1 cellular context compared by ENCODE assay signal in the genomic region with DNA sequence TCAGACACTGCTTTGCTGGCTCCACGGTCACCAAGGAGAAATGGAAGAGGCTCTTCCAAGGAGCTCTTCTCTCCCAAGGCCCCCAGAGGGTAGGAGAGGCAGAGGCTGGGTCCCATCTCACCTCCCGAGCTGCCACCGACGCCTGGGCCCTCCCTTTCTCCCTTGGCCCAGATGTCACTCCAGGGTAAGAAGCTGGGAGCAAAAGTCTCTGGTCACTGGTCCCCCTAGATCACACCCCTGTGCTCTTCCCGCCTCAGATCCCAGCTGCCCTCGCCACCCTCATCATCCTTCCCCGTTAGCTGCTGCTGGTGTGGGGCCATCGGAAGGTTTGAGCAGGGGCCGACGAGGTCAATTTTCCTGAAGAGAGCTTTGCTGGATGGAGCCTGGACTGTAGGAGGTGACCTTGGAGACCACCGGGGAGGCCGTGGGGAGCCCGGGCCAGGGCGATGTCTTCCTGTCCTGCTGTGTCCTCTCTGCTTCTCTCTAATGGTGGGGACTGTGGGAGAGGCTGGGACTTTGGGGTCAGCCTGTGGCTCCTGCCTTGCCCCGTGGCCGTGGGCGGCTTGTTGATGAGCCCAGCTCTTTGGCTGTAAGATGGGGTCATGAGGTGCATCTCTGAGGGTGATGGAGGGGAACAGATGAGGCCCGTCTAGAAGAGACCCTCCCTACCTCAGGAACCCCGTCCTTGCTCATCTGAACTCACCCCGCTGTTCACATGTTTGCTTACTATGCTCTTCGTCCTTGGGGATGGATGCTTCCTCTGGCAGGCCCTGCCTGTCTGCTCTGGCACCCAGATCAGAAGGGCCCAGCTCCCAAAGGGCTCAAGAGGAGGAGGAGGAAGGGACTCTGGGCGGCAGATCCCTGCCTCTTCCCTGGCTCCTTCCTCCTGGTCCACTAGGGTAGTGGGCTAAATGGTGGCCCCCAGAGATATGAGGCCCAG.
TF ChIP-seq lines count a peak whose summit lies in the region.

No MANE protein-coding gene starts in this region.

TF ChIP-seq in HepG2, 621 proteins besides CTCF, POLR2A, EP300 and RAD21 (continued from another document):
- TF ChIP-seq, protein P1, sequence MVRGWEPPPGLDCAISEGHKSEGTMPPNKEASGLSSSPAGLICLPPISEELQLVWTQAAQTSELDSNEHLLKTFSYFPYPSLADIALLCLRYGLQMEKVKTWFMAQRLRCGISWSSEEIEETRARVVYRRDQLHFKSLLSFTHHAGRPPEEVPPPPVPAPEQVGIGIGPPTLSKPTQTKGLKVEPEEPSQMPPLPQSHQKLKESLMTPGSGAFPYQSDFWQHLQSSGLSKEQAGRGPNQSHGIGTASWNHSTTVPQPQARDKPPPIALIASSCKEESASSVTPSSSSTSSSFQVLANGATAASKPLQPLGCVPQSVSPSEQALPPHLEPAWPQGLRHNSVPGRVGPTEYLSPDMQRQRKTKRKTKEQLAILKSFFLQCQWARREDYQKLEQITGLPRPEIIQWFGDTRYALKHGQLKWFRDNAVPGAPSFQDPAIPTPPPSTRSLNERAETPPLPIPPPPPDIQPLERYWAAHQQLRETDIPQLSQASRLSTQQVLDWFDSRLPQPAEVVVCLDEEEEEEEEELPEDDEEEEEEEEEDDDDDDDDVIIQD (CRISPR knock-in tag; IDR thresholded peaks at IDR 0.05; ENCODE audit: low read depth) = no peak
- TF ChIP-seq, protein P2, sequence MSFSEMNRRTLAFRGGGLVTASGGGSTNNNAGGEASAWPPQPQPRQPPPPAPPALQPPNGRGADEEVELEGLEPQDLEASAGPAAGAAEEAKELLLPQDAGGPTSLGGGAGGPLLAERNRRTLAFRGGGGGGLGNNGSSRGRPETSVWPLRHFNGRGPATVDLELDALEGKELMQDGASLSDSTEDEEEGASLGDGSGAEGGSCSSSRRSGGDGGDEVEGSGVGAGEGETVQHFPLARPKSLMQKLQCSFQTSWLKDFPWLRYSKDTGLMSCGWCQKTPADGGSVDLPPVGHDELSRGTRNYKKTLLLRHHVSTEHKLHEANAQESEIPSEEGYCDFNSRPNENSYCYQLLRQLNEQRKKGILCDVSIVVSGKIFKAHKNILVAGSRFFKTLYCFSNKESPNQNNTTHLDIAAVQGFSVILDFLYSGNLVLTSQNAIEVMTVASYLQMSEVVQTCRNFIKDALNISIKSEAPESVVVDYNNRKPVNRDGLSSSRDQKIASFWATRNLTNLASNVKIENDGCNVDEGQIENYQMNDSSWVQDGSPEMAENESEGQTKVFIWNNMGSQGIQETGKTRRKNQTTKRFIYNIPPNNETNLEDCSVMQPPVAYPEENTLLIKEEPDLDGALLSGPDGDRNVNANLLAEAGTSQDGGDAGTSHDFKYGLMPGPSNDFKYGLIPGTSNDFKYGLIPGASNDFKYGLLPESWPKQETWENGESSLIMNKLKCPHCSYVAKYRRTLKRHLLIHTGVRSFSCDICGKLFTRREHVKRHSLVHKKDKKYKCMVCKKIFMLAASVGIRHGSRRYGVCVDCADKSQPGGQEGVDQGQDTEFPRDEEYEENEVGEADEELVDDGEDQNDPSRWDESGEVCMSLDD (CRISPR knock-in tag; IDR thresholded peaks at IDR 0.05; ENCODE audit: borderline replicate concordance) = 0 out of 2 replicates have a peak, but pooled peaks have one; percentile 32
- TF ChIP-seq SALL1 (CRISPR knock-in tag; IDR thresholded peaks at IDR 0.05) (peak; percentile 31; the same call in 1 of the 2 replicates), ZNF556 (CRISPR knock-in tag; IDR thresholded peaks at IDR 0.05; ENCODE audit: borderline replicate concordance) (no peak), MBD4 (IDR thresholded peaks at IDR 0.05; ENCODE audit: borderline replicate concordance, low read length) (no peak), AHR (CRISPR knock-in tag; IDR thresholded peaks at IDR 0.05) (no peak), ZFX (CRISPR knock-in tag; IDR thresholded peaks at IDR 0.05; ENCODE audit: low read depth) (peak; percentile 53), SMAD1 (CRISPR knock-in tag; IDR thresholded peaks at IDR 0.05; ENCODE audit: borderline replicate concordance, low read depth) (no peak), ZSCAN21 (CRISPR knock-in tag; IDR thresholded peaks at IDR 0.05; ENCODE audit: borderline replicate concordance) (no peak), WIZ (CRISPR knock-in tag; IDR thresholded peaks at IDR 0.05) (no peak), SMYD3 (CRISPR knock-in tag; IDR thresholded peaks at IDR 0.05) (no peak), FOXA3 (CRISPR knock-in tag; IDR thresholded peaks at IDR 0.05) (no peak), ZNF552 (CRISPR knock-in tag; IDR thresholded peaks at IDR 0.05; ENCODE audit: borderline replicate concordance) (no peak), ZNF563 (CRISPR knock-in tag; IDR thresholded peaks at IDR 0.05) (no peak), ZNF629 (CRISPR knock-in tag; conservative IDR thresholded peaks at IDR 0.05) (no peak), NRL (CRISPR knock-in tag; IDR thresholded peaks at IDR 0.05; ENCODE audit: borderline replicate concordance) (peak; percentile 31; the same call in 1 of the 2 replicates), ZFP1 (CRISPR knock-in tag; IDR thresholded peaks at IDR 0.05) (no peak), ZNF263 (CRISPR knock-in tag; IDR thresholded peaks at IDR 0.05) (0 out of 2 replicates have a peak, but pooled peaks have one; percentile 24), LCORL (IDR thresholded peaks at IDR 0.05) (no peak), LCORL (CRISPR knock-in tag; IDR thresholded peaks at IDR 0.05) (no peak; the same call in 1 of the 2 replicates), ZFP62 (CRISPR knock-in tag; IDR thresholded peaks at IDR 0.05) (no peak), IKZF1 (IDR thresholded peaks at IDR 0.05) (no peak), GATAD2A (CRISPR knock-in tag; IDR thresholded peaks at IDR 0.05) (0 out of 2 replicates have a peak, but pooled peaks have one; percentile 23), SNAI1 (CRISPR knock-in tag; IDR thresholded peaks at IDR 0.05; ENCODE audit: borderline replicate concordance) (no peak), ZNF264 (CRISPR knock-in tag; IDR thresholded peaks at IDR 0.05) (no peak), TGIF2 (CRISPR knock-in tag; IDR thresholded peaks at IDR 0.05) (no peak), ELF1 (CRISPR knock-in tag; IDR thresholded peaks at IDR 0.05) (no peak), CCAR2 (optimal IDR thresholded peaks at IDR 0.05; ENCODE audit: low read depth, low read length) (no peak), RXRB (CRISPR knock-in tag; IDR thresholded peaks at IDR 0.05; ENCODE audit: borderline replicate concordance) (no peak), ZNF496 (CRISPR knock-in tag; IDR thresholded peaks at IDR 0.05; ENCODE audit: insufficient replicate concordance) (no peak), ZNF136 (CRISPR knock-in tag; IDR thresholded peaks at IDR 0.05; ENCODE audit: low read depth) (no peak), SMARCE1 (IDR thresholded peaks at IDR 0.05; ENCODE audit: borderline replicate concordance) (no peak), BHLHE40 (IDR thresholded peaks at IDR 0.05; ENCODE audit: low read length) (no peak), NFE2 (CRISPR knock-in tag; IDR thresholded peaks at IDR 0.05) (no peak), PLRG1 (conservative IDR thresholded peaks at IDR 0.05) (no peak), GLI4 (CRISPR knock-in tag; IDR thresholded peaks at IDR 0.05; ENCODE audit: borderline replicate concordance) (0 out of 2 replicates have a peak, but pooled peaks have one; percentile 43), MED8 (CRISPR knock-in tag; IDR thresholded peaks at IDR 0.05; ENCODE audit: insufficient replicate concordance) (no peak), HNRNPUL1 (IDR thresholded peaks at IDR 0.05; ENCODE audit: low read depth, low read length) (no peak), IRF2 (CRISPR knock-in tag; IDR thresholded peaks at IDR 0.05) (no peak), TSC22D2 (CRISPR knock-in tag; IDR thresholded peaks at IDR 0.05; ENCODE audit: borderline replicate concordance) (no peak), NCOA2 (CRISPR knock-in tag; IDR thresholded peaks at IDR 0.05) (no peak)
- TF ChIP-seq, protein P3, sequence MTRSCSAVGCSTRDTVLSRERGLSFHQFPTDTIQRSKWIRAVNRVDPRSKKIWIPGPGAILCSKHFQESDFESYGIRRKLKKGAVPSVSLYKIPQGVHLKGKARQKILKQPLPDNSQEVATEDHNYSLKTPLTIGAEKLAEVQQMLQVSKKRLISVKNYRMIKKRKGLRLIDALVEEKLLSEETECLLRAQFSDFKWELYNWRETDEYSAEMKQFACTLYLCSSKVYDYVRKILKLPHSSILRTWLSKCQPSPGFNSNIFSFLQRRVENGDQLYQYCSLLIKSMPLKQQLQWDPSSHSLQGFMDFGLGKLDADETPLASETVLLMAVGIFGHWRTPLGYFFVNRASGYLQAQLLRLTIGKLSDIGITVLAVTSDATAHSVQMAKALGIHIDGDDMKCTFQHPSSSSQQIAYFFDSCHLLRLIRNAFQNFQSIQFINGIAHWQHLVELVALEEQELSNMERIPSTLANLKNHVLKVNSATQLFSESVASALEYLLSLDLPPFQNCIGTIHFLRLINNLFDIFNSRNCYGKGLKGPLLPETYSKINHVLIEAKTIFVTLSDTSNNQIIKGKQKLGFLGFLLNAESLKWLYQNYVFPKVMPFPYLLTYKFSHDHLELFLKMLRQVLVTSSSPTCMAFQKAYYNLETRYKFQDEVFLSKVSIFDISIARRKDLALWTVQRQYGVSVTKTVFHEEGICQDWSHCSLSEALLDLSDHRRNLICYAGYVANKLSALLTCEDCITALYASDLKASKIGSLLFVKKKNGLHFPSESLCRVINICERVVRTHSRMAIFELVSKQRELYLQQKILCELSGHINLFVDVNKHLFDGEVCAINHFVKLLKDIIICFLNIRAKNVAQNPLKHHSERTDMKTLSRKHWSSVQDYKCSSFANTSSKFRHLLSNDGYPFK (CRISPR knock-in tag; IDR thresholded peaks at IDR 0.05; ENCODE audit: borderline replicate concordance) = no peak
- TF ChIP-seq, protein P4, sequence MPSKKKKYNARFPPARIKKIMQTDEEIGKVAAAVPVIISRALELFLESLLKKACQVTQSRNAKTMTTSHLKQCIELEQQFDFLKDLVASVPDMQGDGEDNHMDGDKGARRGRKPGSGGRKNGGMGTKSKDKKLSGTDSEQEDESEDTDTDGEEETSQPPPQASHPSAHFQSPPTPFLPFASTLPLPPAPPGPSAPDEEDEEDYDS (CRISPR knock-in tag; IDR thresholded peaks at IDR 0.05) = no peak
- TF ChIP-seq, protein P5, sequence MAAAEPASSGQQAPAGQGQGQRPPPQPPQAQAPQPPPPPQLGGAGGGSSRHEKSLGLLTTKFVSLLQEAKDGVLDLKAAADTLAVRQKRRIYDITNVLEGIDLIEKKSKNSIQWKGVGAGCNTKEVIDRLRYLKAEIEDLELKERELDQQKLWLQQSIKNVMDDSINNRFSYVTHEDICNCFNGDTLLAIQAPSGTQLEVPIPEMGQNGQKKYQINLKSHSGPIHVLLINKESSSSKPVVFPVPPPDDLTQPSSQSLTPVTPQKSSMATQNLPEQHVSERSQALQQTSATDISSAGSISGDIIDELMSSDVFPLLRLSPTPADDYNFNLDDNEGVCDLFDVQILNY (CRISPR knock-in tag; conservative IDR thresholded peaks at IDR 0.05) = no peak
- TF ChIP-seq, protein P6, sequence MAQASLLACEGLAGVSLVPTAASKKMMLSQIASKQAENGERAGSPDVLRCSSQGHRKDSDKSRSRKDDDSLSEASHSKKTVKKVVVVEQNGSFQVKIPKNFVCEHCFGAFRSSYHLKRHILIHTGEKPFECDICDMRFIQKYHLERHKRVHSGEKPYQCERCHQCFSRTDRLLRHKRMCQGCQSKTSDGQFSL (CRISPR knock-in tag; IDR thresholded peaks at IDR 0.05) = no peak
- TF ChIP-seq, protein P7, sequence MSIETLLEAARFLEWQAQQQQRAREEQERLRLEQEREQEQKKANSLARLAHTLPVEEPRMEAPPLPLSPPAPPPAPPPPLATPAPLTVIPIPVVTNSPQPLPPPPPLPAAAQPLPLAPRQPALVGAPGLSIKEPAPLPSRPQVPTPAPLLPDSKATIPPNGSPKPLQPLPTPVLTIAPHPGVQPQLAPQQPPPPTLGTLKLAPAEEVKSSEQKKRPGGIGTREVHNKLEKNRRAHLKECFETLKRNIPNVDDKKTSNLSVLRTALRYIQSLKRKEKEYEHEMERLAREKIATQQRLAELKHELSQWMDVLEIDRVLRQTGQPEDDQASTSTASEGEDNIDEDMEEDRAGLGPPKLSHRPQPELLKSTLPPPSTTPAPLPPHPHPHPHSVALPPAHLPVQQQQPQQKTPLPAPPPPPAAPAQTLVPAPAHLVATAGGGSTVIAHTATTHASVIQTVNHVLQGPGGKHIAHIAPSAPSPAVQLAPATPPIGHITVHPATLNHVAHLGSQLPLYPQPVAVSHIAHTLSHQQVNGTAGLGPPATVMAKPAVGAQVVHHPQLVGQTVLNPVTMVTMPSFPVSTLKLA (IDR thresholded peaks at IDR 0.05) = no peak
- TF ChIP-seq, protein P8, sequence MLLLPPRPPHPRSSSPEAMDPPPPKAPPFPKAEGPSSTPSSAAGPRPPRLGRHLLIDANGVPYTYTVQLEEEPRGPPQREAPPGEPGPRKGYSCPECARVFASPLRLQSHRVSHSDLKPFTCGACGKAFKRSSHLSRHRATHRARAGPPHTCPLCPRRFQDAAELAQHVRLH (CRISPR knock-in tag; IDR thresholded peaks at IDR 0.05; ENCODE audit: borderline replicate concordance, low read depth) = no peak
- TF ChIP-seq, protein P9, sequence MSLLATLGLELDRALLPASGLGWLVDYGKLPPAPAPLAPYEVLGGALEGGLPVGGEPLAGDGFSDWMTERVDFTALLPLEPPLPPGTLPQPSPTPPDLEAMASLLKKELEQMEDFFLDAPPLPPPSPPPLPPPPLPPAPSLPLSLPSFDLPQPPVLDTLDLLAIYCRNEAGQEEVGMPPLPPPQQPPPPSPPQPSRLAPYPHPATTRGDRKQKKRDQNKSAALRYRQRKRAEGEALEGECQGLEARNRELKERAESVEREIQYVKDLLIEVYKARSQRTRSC (CRISPR knock-in tag; IDR thresholded peaks at IDR 0.05; ENCODE audit: low read depth) = no peak
- TF ChIP-seq, protein P10, sequence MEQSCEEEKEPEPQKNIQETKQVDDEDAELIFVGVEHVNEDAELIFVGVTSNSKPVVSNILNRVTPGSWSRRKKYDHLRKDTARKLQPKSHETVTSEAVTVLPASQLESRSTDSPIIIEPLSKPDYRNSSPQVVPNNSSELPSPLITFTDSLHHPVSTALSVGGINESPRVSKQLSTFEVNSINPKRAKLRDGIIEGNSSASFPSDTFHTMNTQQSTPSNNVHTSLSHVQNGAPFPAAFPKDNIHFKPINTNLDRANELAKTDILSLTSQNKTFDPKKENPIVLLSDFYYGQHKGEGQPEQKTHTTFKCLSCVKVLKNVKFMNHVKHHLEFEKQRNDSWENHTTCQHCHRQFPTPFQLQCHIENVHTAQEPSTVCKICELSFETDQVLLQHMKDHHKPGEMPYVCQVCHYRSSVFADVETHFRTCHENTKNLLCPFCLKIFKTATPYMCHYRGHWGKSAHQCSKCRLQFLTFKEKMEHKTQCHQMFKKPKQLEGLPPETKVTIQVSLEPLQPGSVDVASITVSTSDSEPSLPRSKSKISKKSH (CRISPR knock-in tag; IDR thresholded peaks at IDR 0.05; ENCODE audit: borderline replicate concordance) = 0 out of 2 replicates have a peak, but pooled peaks have one; percentile 11
